In the genomic region with DNA sequence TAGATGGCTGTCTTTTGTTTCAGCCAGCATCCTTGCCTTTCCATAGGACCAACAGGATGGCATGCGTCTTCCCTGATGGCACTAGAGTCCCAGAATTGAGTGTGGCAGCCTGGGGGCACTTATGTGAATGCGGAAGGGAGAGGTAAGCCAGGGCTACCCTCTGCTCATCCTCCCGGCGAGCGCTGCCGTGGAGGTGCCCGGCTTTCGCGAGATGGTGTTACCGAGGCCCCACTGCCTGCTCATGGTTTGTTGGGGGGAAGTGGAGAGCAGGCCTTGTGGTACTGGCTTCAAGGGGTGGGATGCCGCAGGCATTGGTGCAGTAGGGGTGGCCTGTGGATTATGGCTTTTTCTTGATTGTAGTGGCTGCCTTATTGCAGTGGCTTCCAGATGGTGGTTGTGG, we compare ENCODE assay signal across 7 cellular contexts. TPM values are rescaled to one million over a fixed set of nuclear protein-coding genes. Genes with fewer than 3 reads are reported as not detected.
"Had no signal": no experiment of that assay in that cellular context is flagged by ENCODE, and none has a peak within 500 bp of the region (broad histone marks: within the 10 kb centered on the region; RNA-seq: fewer than 3 reads in every experiment).

No MANE protein-coding gene starts in this region.

- H3K4me3 Mint-ChIP-seq: IgD-negative memory B cell had no signal

- DNase-seq: IMR-90, KBM-7 had no signal

- ATAC-seq: HepG2, K562 had no signal

- H3K27ac Mint-ChIP-seq: IgD-negative memory B cell had no signal

- FAIRE-seq: HepG2, HTR-8/SVneo, K562 had no signal

- H3K9me3 Mint-ChIP-seq: IgD-negative memory B cell had no signal

- H3K4me3 ChIP-seq: K562 had no signal

- H3K27ac ChIP-seq: HL-60 had no signal

- H3K36me3 Mint-ChIP-seq: IgD-negative memory B cell had no signal

- H3K4me1 Mint-ChIP-seq: IgD-negative memory B cell had no signal

RNA-seq across cellular contexts. Expression of a gene that starts 53.4 kb away (rescaled TPM):
- polyA plus RNA-seq: HepG2, IgD-negative memory B cell had no signal
